Comparison of ENCODE assay signal across 28 cellular contexts in genomic region chr21:45343891-45344290, GRCh38.
"Had no signal": no experiment of that assay in that cellular context is flagged by ENCODE, and none has a peak within 500 bp of the region (broad histone marks: within the 10 kb centered on the region; RNA-seq: fewer than 3 reads in every experiment).

No MANE protein-coding gene starts in this region.

- H3K27ac ChIP-seq: ovary, parathyroid adenoma, psoas muscle, right lobe of liver, sigmoid colon, stomach, thoracic aorta, thyroid gland, tibial nerve, upper lobe of left lung, vagina had no signal

- H3K36me3 Mint-ChIP-seq: naive thymus-derived CD8-positive, alpha-beta T cell; natural killer cell treated with Interleukin-12 subunit alpha and Interleukin-12 subunit beta and Interleukin-15 and Interleukin-18, amount 100 ng/mL, for 72 hours; stimulated activated naive B cell treated with anti-CD40 and anti-IgM and Interleukin-4, amounts not matched to agents 10 μg/mL and 1 μg/mL and 100 μg/mL, for 72 hours had no signal

- H3K27me3 Mint-ChIP-seq: progenitor cell of endocrine pancreas had no signal

- H3K27ac Mint-ChIP-seq: natural killer cell treated with Interleukin-12 subunit alpha and Interleukin-12 subunit beta and Interleukin-15 and Interleukin-18, amount 100 ng/mL, for 72 hours; nephron progenitor cell; progenitor cell of endocrine pancreas; stimulated activated naive B cell treated with anti-CD40 and anti-IgM and Interleukin-4, amounts not matched to agents 10 μg/mL and 1 μg/mL and 100 μg/mL, for 72 hours; stimulated activated naive CD8-positive, alpha-beta T cell treated with anti-CD3 and anti-CD28 coated beads, Interleukin-15, Interleukin-2, amounts not matched to agents 100 ng/mL and 50 ng/mL, for 24 hours had no signal

- H3K4me3 Mint-ChIP-seq: naive thymus-derived CD8-positive, alpha-beta T cell; natural killer cell treated with Interleukin-12 subunit alpha and Interleukin-12 subunit beta and Interleukin-15 and Interleukin-18, amount 100 ng/mL, for 72 hours; nephron progenitor cell; neural crest cell; stimulated activated naive B cell treated with anti-CD40 and anti-IgM and Interleukin-4, amounts not matched to agents 10 μg/mL and 1 μg/mL and 100 μg/mL, for 72 hours; stimulated activated naive CD8-positive, alpha-beta T cell treated with anti-CD3 and anti-CD28 coated beads, Interleukin-15, Interleukin-2, amounts not matched to agents 100 ng/mL and 50 ng/mL, for 24 hours had no signal

- FAIRE-seq: small intestine, urothelium cell line had no signal

- H3K9me3 ChIP-seq: ovary, psoas muscle, right lobe of liver, sigmoid colon, stomach, thoracic aorta, thyroid gland, tibial nerve, upper lobe of left lung, vagina had no signal

- H3K27me3 ChIP-seq: ovary, right lobe of liver, sigmoid colon, thyroid gland, tibial nerve, upper lobe of left lung, vagina had no signal

- H3K4me1 Mint-ChIP-seq: stimulated activated naive B cell treated with anti-CD40 and anti-IgM and Interleukin-4, amounts not matched to agents 10 μg/mL and 1 μg/mL and 100 μg/mL, for 72 hours had no signal

- H3K4me3 ChIP-seq: ovary, psoas muscle, right lobe of liver, sigmoid colon, stomach, thoracic aorta, thyroid gland, tibial nerve, upper lobe of left lung, vagina had no signal

- H3K9me3 Mint-ChIP-seq: stimulated activated naive CD8-positive, alpha-beta T cell treated with anti-CD3 and anti-CD28 coated beads, Interleukin-15, Interleukin-2, amounts not matched to agents 100 ng/mL and 50 ng/mL, for 24 hours had no signal

- ATAC-seq: naive thymus-derived CD8-positive, alpha-beta T cell; psoas muscle; right lobe of liver; stimulated activated naive B cell treated with anti-CD40 and anti-IgM and Interleukin-4, amounts not matched to agents 10 μg/mL and 1 μg/mL and 100 μg/mL, for 72 hours had no signal

- H3K79me2 ChIP-seq: parathyroid adenoma had no signal

- H3K4me1 ChIP-seq: parathyroid adenoma, psoas muscle, right lobe of liver had no signal

- H3K36me3 ChIP-seq: ovary, right lobe of liver, sigmoid colon, stomach, thoracic aorta, thyroid gland, tibial nerve, upper lobe of left lung, vagina had no signal

- DNase-seq: naive thymus-derived CD8-positive, alpha-beta T cell; nephron progenitor cell; occipital lobe; ovary; posterior cingulate gyrus; psoas muscle; right lobe of liver; sigmoid colon; small intestine; stimulated activated CD4-positive, alpha-beta T cell treated with anti-CD3 and anti-CD28 coated beads, Interleukin-15, amount 100 ng/mL, for 24 hours; stimulated activated CD4-positive, alpha-beta T cell treated with anti-CD3 and anti-CD28 coated beads, Interleukin-2, amount 100 ng/mL, for 24 hours; stimulated activated CD4-positive, alpha-beta T cell treated with anti-CD3 and anti-CD28 coated beads, Interleukin-2, amount 100 ng/mL, for 48 hours; stimulated activated CD4-positive, alpha-beta T cell treated with anti-CD3 and anti-CD28 coated beads, Interleukin-4, amount 100 ng/mL, for 24 hours; stimulated activated naive B cell treated with anti-CD40 and anti-IgM and Interleukin-4, amounts not matched to agents 10 μg/mL and 1 μg/mL and 100 μg/mL, for 72 hours; stimulated activated naive CD4-positive, alpha-beta T cell treated with Interleukin-2 at 50 U/mL for 16 hours; stomach; thyroid gland; trophoblast cell had no signal

- H3K9ac ChIP-seq: parathyroid adenoma had no signal

- H2AFZ ChIP-seq: parathyroid adenoma had no signal
